ENCODE assay signal across 2 cellular contexts in the genomic region with DNA sequence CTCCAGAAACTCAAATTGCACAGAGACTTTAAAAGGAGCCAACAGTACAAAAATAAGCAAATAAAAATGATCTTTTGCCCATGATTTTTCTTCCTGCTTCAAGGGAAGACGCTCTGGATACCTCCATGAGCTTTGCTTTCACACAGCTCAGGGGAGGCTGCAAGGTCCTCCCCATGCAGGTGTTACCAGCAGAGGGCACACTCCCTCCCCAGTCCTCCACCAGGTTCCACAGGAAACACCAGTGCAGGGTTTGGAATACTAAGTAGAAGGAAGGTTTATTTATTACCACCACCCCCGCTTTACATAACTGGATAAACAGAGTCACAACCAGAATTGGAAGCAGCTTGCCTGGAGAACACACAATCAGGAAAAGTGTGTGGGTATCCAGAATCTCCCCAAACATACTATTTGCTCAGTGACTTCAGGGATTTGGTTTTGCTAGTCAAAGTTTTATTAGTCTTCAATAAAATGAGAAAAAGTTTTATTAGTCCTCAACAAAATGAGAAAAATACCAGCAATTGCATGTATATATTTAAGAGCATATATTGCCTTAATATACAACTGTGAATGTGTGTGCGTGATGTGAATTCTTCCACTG.
TF ChIP-seq lines count a peak whose summit lies in the region.

No MANE protein-coding gene starts in this region.

TF ChIP-seq in GM23338, 12 proteins besides CTCF, POLR2A, EP300 and RAD21 (continued from another document):
- TF ChIP-seq, protein P1, sequence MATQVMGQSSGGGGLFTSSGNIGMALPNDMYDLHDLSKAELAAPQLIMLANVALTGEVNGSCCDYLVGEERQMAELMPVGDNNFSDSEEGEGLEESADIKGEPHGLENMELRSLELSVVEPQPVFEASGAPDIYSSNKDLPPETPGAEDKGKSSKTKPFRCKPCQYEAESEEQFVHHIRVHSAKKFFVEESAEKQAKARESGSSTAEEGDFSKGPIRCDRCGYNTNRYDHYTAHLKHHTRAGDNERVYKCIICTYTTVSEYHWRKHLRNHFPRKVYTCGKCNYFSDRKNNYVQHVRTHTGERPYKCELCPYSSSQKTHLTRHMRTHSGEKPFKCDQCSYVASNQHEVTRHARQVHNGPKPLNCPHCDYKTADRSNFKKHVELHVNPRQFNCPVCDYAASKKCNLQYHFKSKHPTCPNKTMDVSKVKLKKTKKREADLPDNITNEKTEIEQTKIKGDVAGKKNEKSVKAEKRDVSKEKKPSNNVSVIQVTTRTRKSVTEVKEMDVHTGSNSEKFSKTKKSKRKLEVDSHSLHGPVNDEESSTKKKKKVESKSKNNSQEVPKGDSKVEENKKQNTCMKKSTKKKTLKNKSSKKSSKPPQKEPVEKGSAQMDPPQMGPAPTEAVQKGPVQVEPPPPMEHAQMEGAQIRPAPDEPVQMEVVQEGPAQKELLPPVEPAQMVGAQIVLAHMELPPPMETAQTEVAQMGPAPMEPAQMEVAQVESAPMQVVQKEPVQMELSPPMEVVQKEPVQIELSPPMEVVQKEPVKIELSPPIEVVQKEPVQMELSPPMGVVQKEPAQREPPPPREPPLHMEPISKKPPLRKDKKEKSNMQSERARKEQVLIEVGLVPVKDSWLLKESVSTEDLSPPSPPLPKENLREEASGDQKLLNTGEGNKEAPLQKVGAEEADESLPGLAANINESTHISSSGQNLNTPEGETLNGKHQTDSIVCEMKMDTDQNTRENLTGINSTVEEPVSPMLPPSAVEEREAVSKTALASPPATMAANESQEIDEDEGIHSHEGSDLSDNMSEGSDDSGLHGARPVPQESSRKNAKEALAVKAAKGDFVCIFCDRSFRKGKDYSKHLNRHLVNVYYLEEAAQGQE (IDR thresholded peaks at IDR 0.05; ENCODE audit: unreplicated experiment): no peak
- TF ChIP-seq CREB1 (CRISPR knock-in tag; IDR thresholded peaks at IDR 0.05; ENCODE audit: low read depth): no peak
- TF ChIP-seq, protein P2, sequence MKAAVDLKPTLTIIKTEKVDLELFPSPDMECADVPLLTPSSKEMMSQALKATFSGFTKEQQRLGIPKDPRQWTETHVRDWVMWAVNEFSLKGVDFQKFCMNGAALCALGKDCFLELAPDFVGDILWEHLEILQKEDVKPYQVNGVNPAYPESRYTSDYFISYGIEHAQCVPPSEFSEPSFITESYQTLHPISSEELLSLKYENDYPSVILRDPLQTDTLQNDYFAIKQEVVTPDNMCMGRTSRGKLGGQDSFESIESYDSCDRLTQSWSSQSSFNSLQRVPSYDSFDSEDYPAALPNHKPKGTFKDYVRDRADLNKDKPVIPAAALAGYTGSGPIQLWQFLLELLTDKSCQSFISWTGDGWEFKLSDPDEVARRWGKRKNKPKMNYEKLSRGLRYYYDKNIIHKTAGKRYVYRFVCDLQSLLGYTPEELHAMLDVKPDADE (IDR thresholded peaks at IDR 0.05): no peak
- TF ChIP-seq, protein P3, sequence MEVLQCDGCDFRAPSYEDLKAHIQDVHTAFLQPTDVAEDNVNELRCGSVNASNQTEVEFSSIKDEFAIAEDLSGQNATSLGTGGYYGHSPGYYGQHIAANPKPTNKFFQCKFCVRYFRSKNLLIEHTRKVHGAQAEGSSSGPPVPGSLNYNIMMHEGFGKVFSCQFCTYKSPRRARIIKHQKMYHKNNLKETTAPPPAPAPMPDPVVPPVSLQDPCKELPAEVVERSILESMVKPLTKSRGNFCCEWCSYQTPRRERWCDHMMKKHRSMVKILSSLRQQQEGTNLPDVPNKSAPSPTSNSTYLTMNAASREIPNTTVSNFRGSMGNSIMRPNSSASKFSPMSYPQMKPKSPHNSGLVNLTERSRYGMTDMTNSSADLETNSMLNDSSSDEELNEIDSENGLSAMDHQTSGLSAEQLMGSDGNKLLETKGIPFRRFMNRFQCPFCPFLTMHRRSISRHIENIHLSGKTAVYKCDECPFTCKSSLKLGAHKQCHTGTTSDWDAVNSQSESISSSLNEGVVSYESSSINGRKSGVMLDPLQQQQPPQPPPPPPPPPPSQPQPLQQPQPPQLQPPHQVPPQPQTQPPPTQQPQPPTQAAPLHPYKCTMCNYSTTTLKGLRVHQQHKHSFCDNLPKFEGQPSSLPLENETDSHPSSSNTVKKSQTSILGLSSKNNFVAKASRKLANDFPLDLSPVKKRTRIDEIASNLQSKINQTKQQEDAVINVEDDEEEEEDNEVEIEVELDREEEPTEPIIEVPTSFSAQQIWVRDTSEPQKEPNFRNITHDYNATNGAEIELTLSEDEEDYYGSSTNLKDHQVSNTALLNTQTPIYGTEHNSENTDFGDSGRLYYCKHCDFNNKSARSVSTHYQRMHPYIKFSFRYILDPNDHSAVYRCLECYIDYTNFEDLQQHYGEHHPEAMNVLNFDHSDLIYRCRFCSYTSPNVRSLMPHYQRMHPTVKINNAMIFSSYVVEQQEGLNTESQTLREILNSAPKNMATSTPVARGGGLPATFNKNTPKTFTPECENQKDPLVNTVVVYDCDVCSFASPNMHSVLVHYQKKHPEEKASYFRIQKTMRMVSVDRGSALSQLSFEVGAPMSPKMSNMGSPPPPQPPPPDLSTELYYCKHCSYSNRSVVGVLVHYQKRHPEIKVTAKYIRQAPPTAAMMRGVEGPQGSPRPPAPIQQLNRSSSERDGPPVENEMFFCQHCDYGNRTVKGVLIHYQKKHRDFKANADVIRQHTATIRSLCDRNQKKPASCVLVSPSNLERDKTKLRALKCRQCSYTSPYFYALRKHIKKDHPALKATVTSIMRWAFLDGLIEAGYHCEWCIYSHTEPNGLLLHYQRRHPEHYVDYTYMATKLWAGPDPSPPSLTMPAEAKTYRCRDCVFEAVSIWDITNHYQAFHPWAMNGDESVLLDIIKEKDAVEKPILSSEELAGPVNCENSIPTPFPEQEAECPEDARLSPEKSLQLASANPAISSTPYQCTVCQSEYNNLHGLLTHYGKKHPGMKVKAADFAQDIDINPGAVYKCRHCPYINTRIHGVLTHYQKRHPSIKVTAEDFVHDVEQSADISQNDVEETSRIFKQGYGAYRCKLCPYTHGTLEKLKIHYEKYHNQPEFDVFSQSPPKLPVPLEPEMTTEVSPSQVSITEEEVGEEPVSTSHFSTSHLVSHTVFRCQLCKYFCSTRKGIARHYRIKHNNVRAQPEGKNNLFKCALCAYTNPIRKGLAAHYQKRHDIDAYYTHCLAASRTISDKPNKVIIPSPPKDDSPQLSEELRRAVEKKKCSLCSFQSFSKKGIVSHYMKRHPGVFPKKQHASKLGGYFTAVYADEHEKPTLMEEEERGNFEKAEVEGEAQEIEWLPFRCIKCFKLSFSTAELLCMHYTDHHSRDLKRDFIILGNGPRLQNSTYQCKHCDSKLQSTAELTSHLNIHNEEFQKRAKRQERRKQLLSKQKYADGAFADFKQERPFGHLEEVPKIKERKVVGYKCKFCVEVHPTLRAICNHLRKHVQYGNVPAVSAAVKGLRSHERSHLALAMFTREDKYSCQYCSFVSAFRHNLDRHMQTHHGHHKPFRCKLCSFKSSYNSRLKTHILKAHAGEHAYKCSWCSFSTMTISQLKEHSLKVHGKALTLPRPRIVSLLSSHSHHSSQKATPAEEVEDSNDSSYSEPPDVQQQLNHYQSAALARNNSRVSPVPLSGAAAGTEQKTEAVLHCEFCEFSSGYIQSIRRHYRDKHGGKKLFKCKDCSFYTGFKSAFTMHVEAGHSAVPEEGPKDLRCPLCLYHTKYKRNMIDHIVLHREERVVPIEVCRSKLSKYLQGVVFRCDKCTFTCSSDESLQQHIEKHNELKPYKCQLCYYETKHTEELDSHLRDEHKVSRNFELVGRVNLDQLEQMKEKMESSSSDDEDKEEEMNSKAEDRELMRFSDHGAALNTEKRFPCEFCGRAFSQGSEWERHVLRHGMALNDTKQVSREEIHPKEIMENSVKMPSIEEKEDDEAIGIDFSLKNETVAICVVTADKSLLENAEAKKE (CRISPR knock-in tag; IDR thresholded peaks at IDR 0.05): no peak
- no peak for TF ChIP-seq ZNF331 (CRISPR knock-in tag; IDR thresholded peaks at IDR 0.05; ENCODE audit: low read depth)
- no peak for TF ChIP-seq POLR2AphosphoS5 (IDR thresholded peaks at IDR 0.05; ENCODE audit: low read depth)
- no peak for TF ChIP-seq EZH2 (IDR thresholded peaks at IDR 0.05; ENCODE audit: low read depth, unreplicated experiment)
- TF ChIP-seq JUNB (IDR thresholded peaks at IDR 0.05; ENCODE audit: unreplicated experiment): no peak

TF ChIP-seq in SK-N-SH treated with all-trans-retinoic acid at 6 μM for 48 hours, 23 proteins besides CTCF, POLR2A, EP300 and RAD21 (continued from another document):
- TF ChIP-seq, protein P4, sequence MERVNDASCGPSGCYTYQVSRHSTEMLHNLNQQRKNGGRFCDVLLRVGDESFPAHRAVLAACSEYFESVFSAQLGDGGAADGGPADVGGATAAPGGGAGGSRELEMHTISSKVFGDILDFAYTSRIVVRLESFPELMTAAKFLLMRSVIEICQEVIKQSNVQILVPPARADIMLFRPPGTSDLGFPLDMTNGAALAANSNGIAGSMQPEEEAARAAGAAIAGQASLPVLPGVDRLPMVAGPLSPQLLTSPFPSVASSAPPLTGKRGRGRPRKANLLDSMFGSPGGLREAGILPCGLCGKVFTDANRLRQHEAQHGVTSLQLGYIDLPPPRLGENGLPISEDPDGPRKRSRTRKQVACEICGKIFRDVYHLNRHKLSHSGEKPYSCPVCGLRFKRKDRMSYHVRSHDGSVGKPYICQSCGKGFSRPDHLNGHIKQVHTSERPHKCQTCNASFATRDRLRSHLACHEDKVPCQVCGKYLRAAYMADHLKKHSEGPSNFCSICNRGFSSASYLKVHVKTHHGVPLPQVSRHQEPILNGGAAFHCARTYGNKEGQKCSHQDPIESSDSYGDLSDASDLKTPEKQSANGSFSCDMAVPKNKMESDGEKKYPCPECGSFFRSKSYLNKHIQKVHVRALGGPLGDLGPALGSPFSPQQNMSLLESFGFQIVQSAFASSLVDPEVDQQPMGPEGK (CRISPR knock-in tag; IDR thresholded peaks at IDR 0.05; ENCODE audit: borderline replicate concordance): no peak
- TF ChIP-seq OSR1 (CRISPR knock-in tag; IDR thresholded peaks at IDR 0.05) (no peak), GLIS3 (CRISPR knock-in tag; IDR thresholded peaks at IDR 0.05) (no peak), ZFP3 (CRISPR knock-in tag; IDR thresholded peaks at IDR 0.05) (no peak), SNAI2 (CRISPR knock-in tag; IDR thresholded peaks at IDR 0.05) (no peak), ZNF70 (CRISPR knock-in tag; IDR thresholded peaks at IDR 0.05) (no peak), CSDC2 (CRISPR knock-in tag; IDR thresholded peaks at IDR 0.05) (no peak), ESRRG (CRISPR knock-in tag; IDR thresholded peaks at IDR 0.05) (no peak), BACH2 (CRISPR knock-in tag; IDR thresholded peaks at IDR 0.05; ENCODE audit: borderline replicate concordance) (no peak), ZC3H10 (CRISPR knock-in tag; IDR thresholded peaks at IDR 0.05) (no peak)
